16 cellular contexts compared by ENCODE assay signal in the genomic region with DNA sequence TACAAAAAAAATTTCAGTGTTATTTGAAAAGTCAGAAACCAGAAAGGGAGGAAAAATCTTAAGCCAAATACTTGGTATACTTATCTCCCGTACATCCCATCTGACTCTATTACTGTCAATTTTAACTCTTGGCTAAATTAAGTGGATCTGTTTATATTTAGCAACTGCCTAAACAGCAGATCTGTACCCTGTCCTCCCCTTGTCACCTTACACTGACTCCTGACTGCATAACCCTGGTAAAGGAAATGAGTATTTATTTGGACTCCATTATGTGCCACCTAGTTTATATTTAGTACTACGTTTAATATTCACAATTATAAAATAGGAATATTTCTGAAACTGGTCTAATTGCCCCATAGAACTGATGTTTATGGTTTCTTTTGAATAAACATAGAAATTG.
"Had no signal": no experiment of that assay in that cellular context is flagged by ENCODE, and none has a peak within 500 bp of the region (broad histone marks: within the 10 kb centered on the region; RNA-seq: fewer than 3 reads in every experiment).

No MANE protein-coding gene starts in this region.

- H3K36me3 ChIP-seq: adrenal gland, esophagus squamous epithelium, tibial nerve, vagina, WERI-Rb-1 had no signal

- H3K27ac Mint-ChIP-seq: activated CD4-positive, alpha-beta memory T cell treated with anti-CD3 and anti-CD28 coated beads for 36 hours; activated naive CD4-positive, alpha-beta T cell treated with anti-CD3 and anti-CD28 coated beads for 36 hours; activated T-helper 2 cell treated with anti-CD3 and anti-CD28 coated beads, Interferon-gamma antibody, Interleukin-2, Interleukin-4, amounts not matched to agents 10 μg/mL and 5 μg/mL and 100 μg/mL, durations not matched to agents 14 hours and 24 hours and 36 hours; neural progenitor cell; stimulated activated effector memory CD8-positive, alpha-beta T cell treated with anti-CD3 and anti-CD28 coated beads, Interleukin-12 subunit alpha, Interleukin-12 subunit beta, amount 100 ng/mL, for 72 hours had no signal

- H3K4me3 ChIP-seq: adrenal gland, esophagus squamous epithelium, lung, neural progenitor cell, tibial nerve, vagina had no signal

- H3K27ac ChIP-seq: neural progenitor cell, vagina, WERI-Rb-1 had no signal

- ATAC-seq: activated CD8-positive, alpha-beta memory T cell treated with anti-CD3 and anti-CD28 coated beads, Interleukin-2, amount 10 ng/mL, durations not matched to agents 7 days and 5 days had no signal

- H3K27me3 Mint-ChIP-seq: activated CD4-positive, alpha-beta memory T cell treated with anti-CD3 and anti-CD28 coated beads for 36 hours; activated CD8-positive, alpha-beta memory T cell treated with anti-CD3 and anti-CD28 coated beads, Interleukin-2, amount 10 ng/mL, durations not matched to agents 7 days and 5 days; central memory CD8-positive, alpha-beta T cell had no signal

- H3K4me3 Mint-ChIP-seq: activated CD4-positive, alpha-beta memory T cell treated with anti-CD3 and anti-CD28 coated beads for 36 hours; activated CD8-positive, alpha-beta memory T cell treated with anti-CD3 and anti-CD28 coated beads, Interleukin-2, amount 10 ng/mL, durations not matched to agents 7 days and 5 days; activated naive CD4-positive, alpha-beta T cell treated with anti-CD3 and anti-CD28 coated beads for 36 hours; central memory CD8-positive, alpha-beta T cell; neural progenitor cell; stimulated activated effector memory CD8-positive, alpha-beta T cell treated with anti-CD3 and anti-CD28 coated beads, Interleukin-12 subunit alpha, Interleukin-12 subunit beta, amount 100 ng/mL, for 72 hours had no signal

- DNase-seq: activated CD4-positive, alpha-beta memory T cell treated with anti-CD3 and anti-CD28 coated beads for 36 hours; activated CD8-positive, alpha-beta memory T cell treated with anti-CD3 and anti-CD28 coated beads, Interleukin-2, amount 10 ng/mL, durations not matched to agents 7 days and 5 days; activated naive CD4-positive, alpha-beta T cell treated with anti-CD3 and anti-CD28 coated beads for 36 hours; activated T-cell treated with anti-CD3 and anti-CD28 coated beads, Interleukin-2, amount 50 U/mL, for 1 hour; adrenal gland; cortex of kidney; effector CD4-positive, alpha-beta T cell; esophagus squamous epithelium; WERI-Rb-1 had no signal

- H3K9me3 ChIP-seq: adrenal gland, esophagus squamous epithelium, vagina had no signal

- H3K4me1 ChIP-seq: adrenal gland, neural progenitor cell had no signal

- H3K4me1 Mint-ChIP-seq: neural progenitor cell had no signal

- H3K27me3 ChIP-seq: adrenal gland, esophagus squamous epithelium, neural progenitor cell, tibial nerve, vagina had no signal

- H3K9me3 Mint-ChIP-seq: central memory CD8-positive, alpha-beta T cell; stimulated activated effector memory CD8-positive, alpha-beta T cell treated with anti-CD3 and anti-CD28 coated beads, Interleukin-12 subunit alpha, Interleukin-12 subunit beta, amount 100 ng/mL, for 72 hours had no signal
